Comparison of ENCODE assay signal across 8 cellular contexts in genomic region chr20:21125849-21126840, GRCh38. TPM values are rescaled to one million over a fixed set of nuclear protein-coding genes. Genes with fewer than 3 reads are reported as not detected.
A peak's percentile ranks its signal among the peaks of the same experiment; 100 is the strongest.
DNase-seq lines count a peak whose midpoint lies in the region; ATAC-seq and TF ChIP-seq lines count a peak whose summit lies in the region.

TSS of gene KIZ (plus strand) at chr20:21126082. CDS start at chr20:21126116, 34 bp downstream.

- peak; percentile 97 for ATAC-seq in GM21529 (IDR thresholded peaks at IDR 0.05; ENCODE audit: unreplicated experiment)

- H3K27ac ChIP-seq in muscle layer of colon (ENCODE audit: low read depth, low read length), result peak within 1 kb of the TSS; percentile 67

- peak; percentile 37 for TF ChIP-seq CTCF in epithelial cell of proximal tubule (conservative IDR thresholded peaks at IDR 0.05; ENCODE audit: low read depth, low read length)

- H3K9me3 ChIP-seq in muscle layer of colon (ENCODE audit: low read length), result no peaks in the 10 kb centered on the region

- H3K27ac Mint-ChIP-seq in IgD-negative memory B cell, result peak within 1 kb of the TSS; percentile 78 to 94 (median 86)

- H3K9me3 Mint-ChIP-seq in IgD-negative memory B cell, result no peaks in the 10 kb centered on the region

- peaks cover 12% of the 10 kb centered on the region for H3K4me1 ChIP-seq in muscle layer of colon (ENCODE audit: insufficient read depth, low read length)

- peaks cover 4% of the 10 kb centered on the region for H3K27me3 Mint-ChIP-seq in IgD-negative memory B cell

- H3K4me3 ChIP-seq in epithelial cell of proximal tubule (ENCODE audit: low read depth, low read length) (peak within 1 kb of the TSS; percentile 94), muscle layer of colon (ENCODE audit: low read depth in 1 of 2, low read length in 2 of 2) (peak within 1 kb of the TSS; percentile 67 to 93)

- H3K36me3 Mint-ChIP-seq in IgD-negative memory B cell, result peaks cover 6% of the 10 kb centered on the region

- H3K36me3 ChIP-seq in muscle layer of colon (ENCODE audit: insufficient read depth, low read length), result peaks cover 4% of the 10 kb centered on the region

- H3K4me3 Mint-ChIP-seq in IgD-negative memory B cell, result peak within 1 kb of the TSS; percentile 82 to 91 (median 88)

- H3K4me1 Mint-ChIP-seq in IgD-negative memory B cell, result peaks cover 16 to 24% (median 20%) of the 10 kb centered on the region in 3 donors

- no peaks in the 10 kb centered on the region for H3K27me3 ChIP-seq in muscle layer of colon (ENCODE audit: control insufficient read depth in 1 of 2, insufficient read depth in 2 of 2, low read length in 2 of 2)

- H3K9ac ChIP-seq in muscle layer of colon (ENCODE audit: low read length), result peak within 1 kb of the TSS; percentile 57

- DNase-seq in DMS153 treated with DMSO at 0.1 percent for 48 hours (lab: John Stamatoyannopoulos, UW; ENCODE audit: unreplicated experiment), result peak; percentile 89
- DNase-seq in OCI-M1 (lab: John Stamatoyannopoulos, UW), result peak; percentile 95
- peak; percentile 99 for DNase-seq in activated T-cell treated with anti-CD3 and anti-CD28 coated beads for 48 hours (ENCODE audit: low read depth)
- DNase-seq in epithelial cell of proximal tubule (ENCODE audit: low read depth), result no peak
- peak; percentile 97 for DNase-seq in stimulated activated CD8-positive, alpha-beta memory T cell treated with anti-CD3 and anti-CD28 coated beads, Interleukin-7, amount 100 ng/mL, for 24 hours (ENCODE audit: low read depth)

RNA-seq across cellular contexts. Expression of gene KIZ, which starts in this region (rescaled TPM):
- 26.2 TPM for polyA plus RNA-seq in IgD-negative memory B cell
- 3.1 and 4.7 TPM in 2 replicates for total RNA-seq in epithelial cell of proximal tubule
